ENCODE assay signal across 1 cellular context in the genomic region with DNA sequence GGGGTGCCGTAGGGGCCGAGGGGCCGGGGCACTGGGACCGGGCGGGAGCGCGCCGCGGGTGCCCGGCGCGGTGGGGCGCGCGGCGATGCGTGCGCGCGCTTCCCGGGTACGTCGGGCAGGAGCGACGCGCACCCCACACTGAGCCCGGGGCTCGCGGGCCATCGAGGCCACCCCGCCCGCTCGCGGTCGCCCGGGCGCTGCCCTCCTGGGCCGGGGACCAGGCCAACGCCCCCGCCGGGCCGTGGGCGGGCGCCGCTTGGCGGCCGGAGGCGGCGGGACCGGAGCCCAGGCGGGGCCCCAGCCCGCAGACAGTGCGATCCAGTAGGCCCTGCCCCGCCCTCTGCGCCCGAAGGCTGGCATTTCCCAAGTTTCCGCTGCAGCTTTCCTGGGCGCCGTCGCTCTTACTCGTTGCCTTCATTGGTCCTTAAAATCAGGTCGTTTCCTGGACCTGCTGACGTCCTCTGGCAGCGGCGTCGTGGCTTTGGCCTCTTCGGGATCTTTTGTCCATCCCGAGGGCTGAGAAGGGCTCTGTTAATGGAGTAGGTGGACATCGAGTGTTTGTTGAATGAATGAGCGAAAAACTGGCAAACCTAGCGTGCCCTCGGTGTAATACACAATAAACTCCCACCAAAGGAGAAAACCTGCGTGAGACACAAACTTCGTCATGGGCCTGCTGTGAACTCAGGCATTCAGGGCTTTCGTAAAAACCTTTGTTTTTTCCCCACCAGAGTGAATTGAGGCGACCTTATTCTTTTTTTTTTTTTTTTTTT.
TF ChIP-seq lines count a peak whose summit lies in the region.

No MANE protein-coding gene starts in this region.

TF ChIP-seq in HCT116, 20 proteins besides CTCF, POLR2A, EP300 and RAD21 (continued from another document):
- TF ChIP-seq REST (IDR thresholded peaks at IDR 0.05; ENCODE audit: low read depth), result no peak
- peak; percentile 52 for TF ChIP-seq EGR1 (IDR thresholded peaks at IDR 0.05; ENCODE audit: low read depth)
- no peak for TF ChIP-seq EZH2phosphoT487 (IDR thresholded peaks at IDR 0.05; ENCODE audit: borderline replicate concordance)
- TF ChIP-seq JUND (IDR thresholded peaks at IDR 0.05), result no peak
